Comparison of ENCODE assay signal across 9 cellular contexts in genomic region chr2:27117995-27118524, GRCh38. TPM values are rescaled to one million over a fixed set of nuclear protein-coding genes. Genes with fewer than 3 reads are reported as not detected.
DNase-seq lines count a peak whose midpoint lies in the region; TF ChIP-seq lines count a peak whose summit lies in the region.
"Had no signal": no experiment of that assay in that cellular context is flagged by ENCODE, and none has a peak within 500 bp of the region (broad histone marks: within the 10 kb centered on the region; RNA-seq: fewer than 3 reads in every experiment).

No MANE protein-coding gene starts in this region.

- intact Hi-C loops in thyroid gland (cut with DNase I) = no loop called here

- H3K9me3 ChIP-seq in HUES64 (ENCODE audit: insufficient read depth, low read depth, low read length) (no peaks in the 10 kb centered on the region), thyroid gland (no peaks in the 10 kb centered on the region)
- no peaks in the 10 kb centered on the region for H3K9me3 ChIP-seq in effector memory CD4-positive, alpha-beta T cell (ENCODE audit: control insufficient read depth, low read length)

- H3K4me3 ChIP-seq in HUES64 (ENCODE audit: low read length) = peak overlapping the region; percentile 57
- H3K4me3 ChIP-seq in effector memory CD4-positive, alpha-beta T cell (ENCODE audit: insufficient read depth, low read depth, low read length, poor library complexity, severe bottlenecking) = peak overlapping the region; percentile 22
- H3K4me3 ChIP-seq in thyroid gland (replicated peaks in 1 of 3) = no peak overlapping the region
- H3K4me3 ChIP-seq: GM12878 had no signal

- 17% methylated on average over 14 of the region's 14 CpGs for WGBS in HUES64
- 23 to 25% methylated on average over 11 to 14 of the region's 14 CpGs for WGBS in thyroid gland, 2 donors

- no peaks in the 10 kb centered on the region for H3K9me3 Mint-ChIP-seq in osteocyte (ENCODE audit: unreplicated experiment)

- H3K4me3 Mint-ChIP-seq in osteocyte (ENCODE audit: unreplicated experiment) = peak overlapping the region; percentile 26

- peak overlapping the region; percentile 49 for H3K9ac ChIP-seq in HUES64 (ENCODE audit: low read depth, low read length)

- DNase-seq in effector memory CD4-positive, alpha-beta T cell = no peak
- DNase-seq in osteocyte (ENCODE audit: extremely low spot score, unreplicated experiment) (no peak), thyroid gland (no peak), islet precursor cell (no peak), iPS-NIHi7 (ENCODE audit: extremely low spot score) (no peak)
- no peak for DNase-seq in activated effector memory CD4-positive, alpha-beta T cell treated with Interleukin-2 at 50 U/mL for 16 hours

- peaks cover 9% of the 10 kb centered on the region for H3K4me1 Mint-ChIP-seq in osteocyte (ENCODE audit: unreplicated experiment)

- H3K27ac Mint-ChIP-seq in osteocyte (ENCODE audit: unreplicated experiment) = no peak overlapping the region

- peaks cover 53% of the 10 kb centered on the region for H3K27me3 Mint-ChIP-seq in osteocyte (ENCODE audit: unreplicated experiment)

- H3K27me3 ChIP-seq in HUES64 (ENCODE audit: insufficient read depth, low read length) (peaks cover 61% of the 10 kb centered on the region), thyroid gland (no peaks in the 10 kb centered on the region)
- H3K27me3 ChIP-seq in effector memory CD4-positive, alpha-beta T cell (replicated peaks; ENCODE audit: control insufficient read depth, insufficient read depth, low read length, poor library complexity, severe bottlenecking) = peaks cover 19% of the 10 kb centered on the region

- TF ChIP-seq POLR2A in thyroid gland (IDR thresholded peaks at IDR 0.05) = no peak

- H3K4me1 ChIP-seq in HUES64 (ENCODE audit: insufficient read depth, low read length) = no peaks in the 10 kb centered on the region
- H3K4me1 ChIP-seq in effector memory CD4-positive, alpha-beta T cell (ENCODE audit: control insufficient read depth, insufficient read depth, low read length, poor library complexity, severe bottlenecking) = peaks cover 11% of the 10 kb centered on the region
- H3K4me1 ChIP-seq in thyroid gland = peaks cover 4 to 11% of the 10 kb centered on the region in 2 donors

- H3K36me3 ChIP-seq in HUES64 (ENCODE audit: insufficient read depth, low read length) = no peaks in the 10 kb centered on the region
- H3K36me3 ChIP-seq in effector memory CD4-positive, alpha-beta T cell (ENCODE audit: control insufficient read depth, insufficient read depth, low read length) = no peaks in the 10 kb centered on the region
- H3K36me3 ChIP-seq in thyroid gland = no peaks in the 10 kb centered on the region

- H3K27ac ChIP-seq in C4-2B (peak overlapping the region; percentile 92), HUES64 (ENCODE audit: low read depth, low read length) (no peak overlapping the region), thyroid gland (no peak overlapping the region)
- H3K27ac ChIP-seq in effector memory CD4-positive, alpha-beta T cell (ENCODE audit: insufficient read depth, low read length, poor library complexity, severe bottlenecking) = no peak overlapping the region

- TF ChIP-seq CTCF in C4-2B (conservative IDR thresholded peaks at IDR 0.05) (no peak), osteocyte (IDR thresholded peaks at IDR 0.05) (no peak), thyroid gland (IDR thresholded peaks at IDR 0.05) (no peak)

- no peaks in the 10 kb centered on the region for H3K36me3 Mint-ChIP-seq in osteocyte (ENCODE audit: unreplicated experiment)

RNA-seq across cellular contexts. Expression of gene CGREF1, which starts 0.9 kb away (rescaled TPM):
- polyA plus RNA-seq in HUES64 (2013, experiment 1 of 2) = 1.2 TPM
- polyA plus RNA-seq in HUES64 (2013, experiment 2 of 2) = 2.3 TPM
- total RNA-seq in osteocyte (1.2 and 1.9 TPM in 2 replicates), thyroid gland (1 to 10 TPM in 2 of 4 donors, not detected in 2; 3.7 to 8.5 TPM)
- total RNA-seq: GM12878 had no signal

RNA-seq across cellular contexts. Expression of gene ABHD1, which starts 5.6 kb away (rescaled TPM):
- not detected for polyA plus RNA-seq in HUES64 (2013, experiment 1 of 2)
- not detected for polyA plus RNA-seq in HUES64 (2013, experiment 2 of 2)
- total RNA-seq in osteocyte = 0.48 TPM in 1 of 2 replicates, not detected in the other
- total RNA-seq in thyroid gland = 1 to 10 TPM in 1 of 4 donors, under 1 TPM in 3; 0.44 to 1.1 (median 0.76) TPM

RNA-seq across cellular contexts. Expression of gene PREB, which starts 16.4 kb away (rescaled TPM):
- 41.1 TPM for polyA plus RNA-seq in HUES64 (2013, experiment 1 of 2)
- polyA plus RNA-seq in HUES64 (2013, experiment 2 of 2) = 40.5 TPM
- total RNA-seq in osteocyte = 42.7 and 46.3 TPM in 2 replicates
- 10 to 100 TPM; 52.4 to 84.0 (median 55.2) TPM for total RNA-seq in thyroid gland

RNA-seq across cellular contexts. Expression of gene PRR30, which starts 21.1 kb away (rescaled TPM):
- polyA plus RNA-seq in HUES64 (2013, experiment 1 of 2) = not detected
- polyA plus RNA-seq in HUES64 (2013, experiment 2 of 2) = not detected
- total RNA-seq in osteocyte (not detected in 2 replicates), thyroid gland (under 1 TPM in 2 of 4 donors, not detected in 2; 0.27 to 0.67 TPM)
- total RNA-seq: GM12878 had no signal
- polyA plus RNA-seq: GM12878 had no signal

RNA-seq across cellular contexts. Expression of gene TCF23, which starts 30.7 kb away (rescaled TPM):
- polyA plus RNA-seq in HUES64 (2013, experiment 1 of 2) = not detected
- polyA plus RNA-seq in HUES64 (2013, experiment 2 of 2) = 0.06 TPM
- total RNA-seq in osteocyte = not detected in 2 replicates
- under 1 TPM in 1 of 4 donors, not detected in 3; 0.13 TPM for total RNA-seq in thyroid gland
- total RNA-seq: GM12878 had no signal
- polyA plus RNA-seq: GM12878 had no signal

Comparison
In these comparisons a context has a peak if more than half of its experiments do, and no peak if none do; other contexts are left out.
1. H3K4me3 ChIP-seq: peak in HUES64 (single experiment) and effector memory CD4-positive, alpha-beta T cell (single experiment); none in thyroid gland (0 of 3).